Comparison of ENCODE assay signal across 36 cellular contexts in genomic region chr18:26443853-26444252, GRCh38.
"Had no signal": no experiment of that assay in that cellular context is flagged by ENCODE, and none has a peak within 500 bp of the region (broad histone marks: within the 10 kb centered on the region; RNA-seq: fewer than 3 reads in every experiment).

No MANE protein-coding gene starts in this region.

- H3K36me3 Mint-ChIP-seq: activated CD8-positive, alpha-beta memory T cell treated with anti-CD3 and anti-CD28 coated beads, Interleukin-2, amount 10 ng/mL, durations not matched to agents 7 days and 5 days; activated naive CD4-positive, alpha-beta T cell treated with anti-CD3 and anti-CD28 coated beads, Interleukin-2, amount 10 ng/mL, durations not matched to agents 7 days and 5 days; activated naive CD4-positive, alpha-beta T cell treated with anti-CD3 and anti-CD28 coated beads, Interleukin-2, amount 50 U/mL, for 24 hours; activated naive CD8-positive, alpha-beta T cell; activated naive CD8-positive, alpha-beta T cell treated with anti-CD3 and anti-CD28 coated beads, Interleukin-2, amount 10 ng/mL, durations not matched to agents 7 days and 5 days had no signal

- H3K4me1 Mint-ChIP-seq: activated CD4-positive, alpha-beta memory T cell treated with anti-CD3 and anti-CD28 coated beads, Interleukin-2, amount 10 ng/mL, durations not matched to agents 7 days and 5 days; activated CD4-positive, alpha-beta T cell treated with anti-CD3 and anti-CD28 coated beads for 36 hours; activated CD4-positive, alpha-beta T cell treated with anti-CD3 and anti-CD28 coated beads, Interleukin-2, amount 10 ng/mL, durations not matched to agents 7 days and 5 days; activated CD8-positive, alpha-beta memory T cell treated with anti-CD3 and anti-CD28 coated beads, Interleukin-2, amount 10 ng/mL, durations not matched to agents 7 days and 5 days; activated naive CD4-positive, alpha-beta T cell treated with anti-CD3 and anti-CD28 coated beads, Interleukin-2, amount 10 ng/mL, durations not matched to agents 7 days and 5 days; activated naive CD4-positive, alpha-beta T cell treated with anti-CD3 and anti-CD28 coated beads, Interleukin-2, amount 50 U/mL, for 24 hours; activated naive CD8-positive, alpha-beta T cell treated with anti-CD3 and anti-CD28 coated beads, Interleukin-2, amount 10 ng/mL, durations not matched to agents 7 days and 5 days; activated naive CD8-positive, alpha-beta T cell treated with anti-CD3 and anti-CD28 coated beads, Interleukin-2, amount 50 U/mL, for 24 hours; central memory CD8-positive, alpha-beta T cell had no signal

- DNase-seq: activated CD4-positive, alpha-beta memory T cell treated with anti-CD3 and anti-CD28 coated beads, Interleukin-2, amount 10 ng/mL, durations not matched to agents 7 days and 5 days; activated CD4-positive, alpha-beta T cell treated with anti-CD3 and anti-CD28 coated beads for 1 hour; activated CD4-positive, alpha-beta T cell treated with anti-CD3 and anti-CD28 coated beads for 36 hours; activated CD4-positive, alpha-beta T cell treated with anti-CD3 and anti-CD28 coated beads for 48 hours; activated CD4-positive, alpha-beta T cell treated with anti-CD3 and anti-CD28 coated beads, Interleukin-2, amount 10 ng/mL, durations not matched to agents 7 days and 5 days; activated CD4-positive, alpha-beta T cell treated with anti-CD3 and anti-CD28 coated beads, Interleukin-2, amount 50 U/mL, for 48 hours; activated CD4-positive, CD25-positive, alpha-beta regulatory T cell; activated CD8-positive, alpha-beta memory T cell treated with anti-CD3 and anti-CD28 coated beads for 24 hours; activated CD8-positive, alpha-beta memory T cell treated with anti-CD3 and anti-CD28 coated beads, Interleukin-2, amount 10 ng/mL, durations not matched to agents 7 days and 5 days; activated CD8-positive, alpha-beta memory T cell treated with anti-CD3 and anti-CD28 coated beads, Interleukin-2, amount 50 U/mL, for 48 hours; activated CD8-positive, alpha-beta T cell treated with anti-CD3 and anti-CD28 coated beads, Interleukin-2, amount 10 ng/mL, durations not matched to agents 7 days and 5 days; activated effector memory CD4-positive, alpha-beta T cell treated with Interleukin-2 at 50 U/mL for 16 hours; activated gamma-delta T cell; activated naive CD4-positive, alpha-beta T cell treated with anti-CD3 and anti-CD28 coated beads, Interleukin-2, amount 10 ng/mL, durations not matched to agents 7 days and 5 days; activated naive CD4-positive, alpha-beta T cell treated with Interleukin-2 at 50 U/mL for 16 hours; activated naive CD8-positive, alpha-beta T cell treated with anti-CD3 and anti-CD28 coated beads, Interleukin-2, amount 10 ng/mL, durations not matched to agents 7 days and 5 days; activated naive CD8-positive, alpha-beta T cell treated with anti-CD3 and anti-CD28 coated beads, Interleukin-2, amount 50 U/mL, for 24 hours; activated T-cell treated with anti-CD3 and anti-CD28 coated beads, Interleukin-2, amount 50 U/mL, for 24 hours; amygdala; anterior cingulate cortex; caudate nucleus; cerebellar nuclear complex; T-helper 1 cell; T-helper 2 cell; T-helper 9 cell had no signal

- H3K4me3 Mint-ChIP-seq: activated CD4-positive, alpha-beta memory T cell treated with anti-CD3 and anti-CD28 coated beads, Interleukin-2, amount 10 ng/mL, durations not matched to agents 7 days and 5 days; activated CD4-positive, alpha-beta T cell treated with anti-CD3 and anti-CD28 coated beads for 36 hours; activated CD4-positive, alpha-beta T cell treated with anti-CD3 and anti-CD28 coated beads, Interleukin-2, amount 10 ng/mL, durations not matched to agents 7 days and 5 days; activated CD8-positive, alpha-beta memory T cell treated with anti-CD3 and anti-CD28 coated beads, Interleukin-2, amount 10 ng/mL, durations not matched to agents 7 days and 5 days; activated CD8-positive, alpha-beta T cell treated with anti-CD3 and anti-CD28 coated beads, Interleukin-2, amount 10 ng/mL, durations not matched to agents 7 days and 5 days; activated naive CD4-positive, alpha-beta T cell treated with anti-CD3 and anti-CD28 coated beads, Interleukin-2, amount 10 ng/mL, durations not matched to agents 7 days and 5 days; activated naive CD4-positive, alpha-beta T cell treated with anti-CD3 and anti-CD28 coated beads, Interleukin-2, amount 50 U/mL, for 24 hours; activated naive CD8-positive, alpha-beta T cell; activated naive CD8-positive, alpha-beta T cell treated with anti-CD3 and anti-CD28 coated beads, Interleukin-2, amount 10 ng/mL, durations not matched to agents 7 days and 5 days; activated naive CD8-positive, alpha-beta T cell treated with anti-CD3 and anti-CD28 coated beads, Interleukin-2, amount 50 U/mL, for 24 hours; activated T-cell treated with anti-CD3 and anti-CD28 coated beads, Interleukin-2, amount 50 U/mL, for 24 hours; brain; central memory CD8-positive, alpha-beta T cell; T-helper 1 cell treated with Interleukin-12 subunit alpha and Interleukin-12 subunit beta and Interleukin-4 antibody, amounts not matched to agents 30 μg/mL and 1 μg/mL, for 36 hours; T-helper 2 cell treated with Interferon-gamma antibody and Interleukin-4, amounts not matched to agents 5 μg/mL and 100 μg/mL, for 36 hours had no signal

- H3K9me3 Mint-ChIP-seq: activated CD4-positive, alpha-beta memory T cell treated with anti-CD3 and anti-CD28 coated beads, Interleukin-2, amount 10 ng/mL, durations not matched to agents 7 days and 5 days; activated CD4-positive, alpha-beta T cell treated with anti-CD3 and anti-CD28 coated beads, Interleukin-2, amount 10 ng/mL, durations not matched to agents 7 days and 5 days; activated naive CD4-positive, alpha-beta T cell treated with anti-CD3 and anti-CD28 coated beads, Interleukin-2, amount 10 ng/mL, durations not matched to agents 7 days and 5 days; activated naive CD4-positive, alpha-beta T cell treated with anti-CD3 and anti-CD28 coated beads, Interleukin-2, amount 50 U/mL, for 24 hours; activated naive CD8-positive, alpha-beta T cell treated with anti-CD3 and anti-CD28 coated beads, Interleukin-2, amount 10 ng/mL, durations not matched to agents 7 days and 5 days; activated naive CD8-positive, alpha-beta T cell treated with anti-CD3 and anti-CD28 coated beads, Interleukin-2, amount 50 U/mL, for 24 hours; activated T-cell treated with anti-CD3 and anti-CD28 coated beads, Interleukin-2, amount 50 U/mL, for 24 hours; activated T-helper 2 cell treated with anti-CD3 and anti-CD28 coated beads, Interferon-gamma antibody, Interleukin-2, Interleukin-4, amounts not matched to agents 10 μg/mL and 5 μg/mL and 100 μg/mL, durations not matched to agents 14 hours and 24 hours and 36 hours; central memory CD8-positive, alpha-beta T cell; T-helper 1 cell treated with Interleukin-12 subunit alpha and Interleukin-12 subunit beta and Interleukin-4 antibody, amounts not matched to agents 30 μg/mL and 1 μg/mL, for 36 hours; T-helper 2 cell treated with Interferon-gamma antibody and Interleukin-4, amounts not matched to agents 5 μg/mL and 100 μg/mL, for 36 hours had no signal

- H3K4me1 ChIP-seq: ascending aorta had no signal

- H3K27ac ChIP-seq: ascending aorta, cardiac muscle cell, VCaP had no signal

- H3K36me3 ChIP-seq: ascending aorta, cardiac muscle cell had no signal

- H3K4me3 ChIP-seq: ascending aorta, cardiac muscle cell had no signal

- H3K27ac Mint-ChIP-seq: activated CD4-positive, alpha-beta memory T cell treated with anti-CD3 and anti-CD28 coated beads, Interleukin-2, amount 10 ng/mL, durations not matched to agents 7 days and 5 days; activated CD4-positive, alpha-beta T cell treated with anti-CD3 and anti-CD28 coated beads for 36 hours; activated CD4-positive, alpha-beta T cell treated with anti-CD3 and anti-CD28 coated beads, Interleukin-2, amount 10 ng/mL, durations not matched to agents 7 days and 5 days; activated CD8-positive, alpha-beta memory T cell treated with anti-CD3 and anti-CD28 coated beads, Interleukin-2, amount 10 ng/mL, durations not matched to agents 7 days and 5 days; activated CD8-positive, alpha-beta T cell treated with anti-CD3 and anti-CD28 coated beads, Interleukin-2, amount 10 ng/mL, durations not matched to agents 7 days and 5 days; activated naive CD4-positive, alpha-beta T cell treated with anti-CD3 and anti-CD28 coated beads, Interleukin-2, amount 10 ng/mL, durations not matched to agents 7 days and 5 days; activated naive CD4-positive, alpha-beta T cell treated with anti-CD3 and anti-CD28 coated beads, Interleukin-2, amount 50 U/mL, for 24 hours; activated naive CD8-positive, alpha-beta T cell; activated naive CD8-positive, alpha-beta T cell treated with anti-CD3 and anti-CD28 coated beads, Interleukin-2, amount 10 ng/mL, durations not matched to agents 7 days and 5 days; activated naive CD8-positive, alpha-beta T cell treated with anti-CD3 and anti-CD28 coated beads, Interleukin-2, amount 50 U/mL, for 24 hours; activated T-cell treated with anti-CD3 and anti-CD28 coated beads, Interleukin-2, amount 50 U/mL, for 24 hours; activated T-helper 2 cell treated with anti-CD3 and anti-CD28 coated beads, Interferon-gamma antibody, Interleukin-2, Interleukin-4, amounts not matched to agents 10 μg/mL and 5 μg/mL and 100 μg/mL, durations not matched to agents 14 hours and 24 hours and 36 hours; brain; T-helper 1 cell treated with Interleukin-12 subunit alpha and Interleukin-12 subunit beta and Interleukin-4 antibody, amounts not matched to agents 30 μg/mL and 1 μg/mL, for 36 hours; T-helper 2 cell treated with Interferon-gamma antibody and Interleukin-4, amounts not matched to agents 5 μg/mL and 100 μg/mL, for 36 hours had no signal

- H3K9me3 ChIP-seq: ascending aorta had no signal

- ATAC-seq: activated CD4-positive, alpha-beta T cell treated with anti-CD3 and anti-CD28 coated beads for 36 hours; activated CD4-positive, CD25-positive, alpha-beta regulatory T cell treated with anti-CD3 and anti-CD28 coated beads, Interleukin-2, amount 50 U/mL, for 24 hours; activated CD8-positive, alpha-beta memory T cell treated with anti-CD3 and anti-CD28 coated beads, Interleukin-2, amount 10 ng/mL, durations not matched to agents 7 days and 5 days; activated CD8-positive, alpha-beta T cell treated with anti-CD3 and anti-CD28 coated beads, Interleukin-2, amount 10 ng/mL, durations not matched to agents 7 days and 5 days; activated naive CD8-positive, alpha-beta T cell treated with anti-CD3 and anti-CD28 coated beads, Interleukin-2, amount 50 U/mL, for 24 hours had no signal
